In the genomic region with DNA sequence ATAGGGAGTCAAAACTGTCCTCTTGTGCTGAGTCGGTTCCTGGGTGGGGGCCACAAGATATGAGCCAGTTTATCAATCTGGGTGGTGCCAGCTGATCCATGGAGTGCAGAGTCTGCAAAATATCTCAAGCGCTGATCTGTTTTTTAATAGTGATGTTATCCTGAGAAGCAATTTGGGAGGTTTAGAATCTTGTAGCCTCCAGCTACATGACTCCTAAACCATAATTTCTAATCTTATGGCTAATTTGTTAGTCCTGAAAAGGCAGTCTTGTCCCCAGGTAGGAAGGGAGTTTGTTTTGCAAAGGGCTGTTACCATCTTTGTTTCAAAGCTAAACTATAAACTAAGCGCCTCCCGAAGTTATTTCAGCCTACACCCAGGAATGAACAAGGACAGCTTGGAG, we compare ENCODE assay signal across 33 cellular contexts. TPM values are rescaled to one million over a fixed set of nuclear protein-coding genes. Genes with fewer than 3 reads are reported as not detected.
DNase-seq lines count a peak whose midpoint lies in the region; ATAC-seq, FAIRE-seq and TF ChIP-seq lines count a peak whose summit lies in the region.
"Had no signal": no experiment of that assay in that cellular context is flagged by ENCODE, and none has a peak within 500 bp of the region (broad histone marks: within the 10 kb centered on the region; RNA-seq: fewer than 3 reads in every experiment).

No MANE protein-coding gene starts in this region.

- H3K79me2 ChIP-seq in K562 (ENCODE audit: control insufficient read depth, insufficient read depth, low read length): peaks cover 33% of the 10 kb centered on the region

- H2AFZ ChIP-seq in K562 (ENCODE audit: low read depth, low read length): 0 out of 2 replicates have a peak overlapping the region, but pooled peaks have one; percentile 44
- H2AFZ ChIP-seq: PC-9 had no signal

- intact Hi-C loops in K562 (cut with micrococcal nuclease): no loop called here

- no peaks in the 10 kb centered on the region for H3K36me3 ChIP-seq in CD8-positive, alpha-beta memory T cell (ENCODE audit: insufficient read depth, low read length)
- H3K36me3 ChIP-seq in K562 (ENCODE audit: control insufficient read depth, insufficient read depth, low read length): peaks cover 13% of the 10 kb centered on the region; the same call in 2 of the 3 replicates
- H3K36me3 ChIP-seq: cardiac muscle cell, HAP-1, thyroid gland had no signal

- peak overlapping the region; percentile 31 for H3K27ac Mint-ChIP-seq in activated T-cell treated with anti-CD3 and anti-CD28 coated beads, Interleukin-2, amount 50 U/mL, for 24 hours
- peak overlapping the region in 3 of 8 donors; percentile 62 to 93 (median 85) for H3K27ac Mint-ChIP-seq in CD8-positive, alpha-beta memory T cell
- H3K27ac Mint-ChIP-seq in nephron: peak overlapping the region in 1 of 3 experiments; percentile 83
- H3K27ac Mint-ChIP-seq: T-helper 17 cell had no signal

- peak overlapping the region in 1 of 2 experiments; percentile 74; a peak in 1 of 4 replicates for H3K9ac ChIP-seq in K562 (ENCODE audit: insufficient read depth in 1 of 2, low read depth in 2 of 2, low read length in 2 of 2)

- no TSS peak for BruUV-seq in K562 (replicated peaks; lab: Mats Ljungman, UMichigan)

- H3K4me2 ChIP-seq in K562 (ENCODE audit: insufficient read depth, low read length): no peak overlapping the region
- H3K4me2 ChIP-seq: A549, PC-9 had no signal

- no peak for TF ChIP-seq EP300 in K562 (IDR thresholded peaks at IDR 0.05; ENCODE audit: low read length)

- H3K4me3 Mint-ChIP-seq in activated T-cell treated with anti-CD3 and anti-CD28 coated beads, Interleukin-2, amount 50 U/mL, for 24 hours: no peak overlapping the region
- peak overlapping the region in 4 of 7 donors; percentile 30 to 77 (median 48) for H3K4me3 Mint-ChIP-seq in CD8-positive, alpha-beta memory T cell
- peak overlapping the region; percentile 65 to 80 (median 72) for H3K4me3 Mint-ChIP-seq in nephron
- H3K4me3 Mint-ChIP-seq: activated T-cell treated with anti-CD3 and anti-CD28 coated beads, Interleukin-2, amount 50 U/mL, for 4 hours; T-helper 17 cell had no signal

- H3K9me1 ChIP-seq in K562 (ENCODE audit: control insufficient read depth, insufficient read depth, low read length): no peaks in the 10 kb centered on the region

- no peak for TF ChIP-seq POLR2A in K562 (conservative IDR thresholded peaks at IDR 0.05)

- no peak for TF ChIP-seq RAD21 in K562 (CRISPR knock-in tag; conservative IDR thresholded peaks at IDR 0.05 in 1 of 2, IDR thresholded peaks at IDR 0.05 in 1 of 2)

- CTCF ChIA-PET in CD8-positive, alpha-beta memory T cell (lab: Charles Lee): interaction anchor here (0.8 kb wide), 1 partner anchor 386 kb away, joined by 3 read pairs; no protein-coding TSS in a partner anchor
- CTCF ChIA-PET in K562 (lab: Yijun Ruan, JAX; ENCODE audit: low intra/inter-chr PET ratio): no interaction called here

- no peaks in the 10 kb centered on the region for H3K9me3 ChIP-seq in CD8-positive, alpha-beta memory T cell (ENCODE audit: low read length)
- no peaks in the 10 kb centered on the region for H3K9me3 ChIP-seq in K562 (replicated peaks; ENCODE audit: control insufficient read depth, insufficient read depth, low read depth, low read length)
- H3K9me3 ChIP-seq: A549, HAP-1, psoas muscle, thyroid gland had no signal

- FAIRE-seq in K562 (lab: Jason Lieb, UNC): no peak
- FAIRE-seq: A549, colon, GM18507 had no signal

- WGBS in K562 (ENCODE audit: insufficient coverage, low coverage, missing lambda C conversion rate): 36% methylated on average over 3 of the region's 4 CpGs

- no peaks in the 10 kb centered on the region for H3K27me3 ChIP-seq in CD8-positive, alpha-beta memory T cell (ENCODE audit: insufficient read depth, low read length, poor library complexity, severe bottlenecking)
- no peaks in the 10 kb centered on the region for H3K27me3 ChIP-seq in K562 (ENCODE audit: control insufficient read depth in 2 of 2, insufficient read depth in 2 of 2, low read length in 2 of 2)
- H3K27me3 ChIP-seq: cardiac muscle cell, thyroid gland had no signal

- no peak overlapping the region for H3K27ac ChIP-seq in CD8-positive, alpha-beta memory T cell (ENCODE audit: low read depth, low read length)
- H3K27ac ChIP-seq in K562 (ENCODE audit: extremely low read depth, low read depth, low read length): no peak overlapping the region
- H3K27ac ChIP-seq: A549, cardiac muscle cell, epithelial cell of prostate, PC-9, psoas muscle, thyroid gland had no signal

- in situ Hi-C loops in K562 (cut with MboI): no loop called here

- peaks cover 20% of the 10 kb centered on the region for H3K4me1 ChIP-seq in CD8-positive, alpha-beta memory T cell (ENCODE audit: insufficient read depth, low read length)
- H3K4me1 ChIP-seq in K562 (replicated peaks in 1 of 2; ENCODE audit: control insufficient read depth in 2 of 2, insufficient read depth in 2 of 2, low read length in 2 of 2): peaks cover 21 to 32% of the 10 kb centered on the region in 2 experiments; a peak in 4 of 5 replicates

- H3K4me1 Mint-ChIP-seq in activated T-cell treated with anti-CD3 and anti-CD28 coated beads, Interleukin-2, amount 50 U/mL, for 24 hours (ENCODE audit: low read depth): peaks cover 22% of the 10 kb centered on the region
- peaks cover 13 to 16% (median 16%) of the 10 kb centered on the region in 3 donors for H3K4me1 Mint-ChIP-seq in CD8-positive, alpha-beta memory T cell
- H3K4me1 Mint-ChIP-seq in nephron: peaks cover 12% of the 10 kb centered on the region

- H3K9me3 Mint-ChIP-seq in activated T-cell treated with anti-CD3 and anti-CD28 coated beads, Interleukin-2, amount 50 U/mL, for 24 hours: no peaks in the 10 kb centered on the region
- no peaks in the 10 kb centered on the region for H3K9me3 Mint-ChIP-seq in CD8-positive, alpha-beta memory T cell
- H3K9me3 Mint-ChIP-seq in nephron: no peaks in the 10 kb centered on the region
- H3K9me3 Mint-ChIP-seq: activated T-cell treated with anti-CD3 and anti-CD28 coated beads, Interleukin-2, amount 50 U/mL, for 4 hours had no signal

- DNase-seq in activated T-cell treated with anti-CD3 and anti-CD28 coated beads, Interleukin-2, amount 50 U/mL, for 24 hours: no peak
- DNase-seq in activated T-cell treated with anti-CD3 and anti-CD28 coated beads for 4 hours: no peak
- no peak for DNase-seq in CD8-positive, alpha-beta memory T cell
- no peak for DNase-seq in K562 (ENCODE audit: extremely low read depth in 1 of 4, low spot score in 3 of 4)
- DNase-seq in UCSD-AML1 (lab: John Stamatoyannopoulos, UW; ENCODE audit: unreplicated experiment): no peak
- DNase-seq in NCI-H1105 (lab: John Stamatoyannopoulos, UW): no peak
- DNase-seq: activated naive CD4-positive, alpha-beta T cell treated with Interleukin-2 at 50 U/mL for 16 hours; activated T-cell treated with anti-CD3 and anti-CD28 coated beads, Interleukin-2, amount 50 U/mL, for 4 hours; AML-193; aorta; DMS153; effector CD8-positive, alpha-beta T cell; left colon; MV-4-11; NCI-H146; NCI-H226; NCI-H69; PC-9; psoas muscle; stimulated activated CD4-positive, alpha-beta T cell treated with anti-CD3 and anti-CD28 coated beads, Interleukin-2, amount 100 ng/mL, for 48 hours; T-helper 17 cell; thyroid gland had no signal

- no peak for TF ChIP-seq CTCF in K562 (IDR thresholded peaks at IDR 0.05 in 2 of 3, conservative IDR thresholded peaks at IDR 0.05 in 1 of 3; ENCODE audit: insufficient read depth in 2 of 3, low read depth in 1 of 3, low read length in 3 of 3)
- no peak for TF ChIP-seq CTCF in nephron (IDR thresholded peaks at IDR 0.05; ENCODE audit: unreplicated experiment in 3 of 3)

- ATAC-seq in K562: no peak
- ATAC-seq in HG02884 (IDR thresholded peaks at IDR 0.05; ENCODE audit: unreplicated experiment): no peak
- ATAC-seq: A549; activated T-cell treated with anti-CD3 and anti-CD28 coated beads, Interleukin-2, amount 50 U/mL, for 4 hours; left colon; psoas muscle; Right ventricle myocardium inferior; sciatic nerve; SK-N-SH treated with all-trans-retinoic acid at 6 μM for 48 hours; T-helper 17 cell had no signal

- POLR2A ChIA-PET in CD8-positive, alpha-beta memory T cell (lab: Charles Lee): interaction anchor here (0.7 kb wide), 1 partner anchor 195 kb away, joined by 8 read pairs; no protein-coding TSS in a partner anchor
- POLR2A ChIA-PET in K562 (lab: Yijun Ruan, JAX): interaction anchor here (0.9 to 1.2 kb wide), 3 partner anchors 8 to 21 kb away, joined by 3 to 5 read pairs (median 3); no protein-coding TSS in a partner anchor

- peaks cover 6% of the 10 kb centered on the region for H4K20me1 ChIP-seq in K562 (replicated peaks; ENCODE audit: control insufficient read depth, insufficient read depth, low read length)

- H3K36me3 Mint-ChIP-seq in activated T-cell treated with anti-CD3 and anti-CD28 coated beads, Interleukin-2, amount 50 U/mL, for 24 hours (ENCODE audit: low read depth): peaks cover 20% of the 10 kb centered on the region
- H3K36me3 Mint-ChIP-seq in CD8-positive, alpha-beta memory T cell: peaks cover 0 to 2% (median 0%) of the 10 kb centered on the region in 3 donors
- peaks cover 3% of the 10 kb centered on the region for H3K36me3 Mint-ChIP-seq in nephron (ENCODE audit: low read depth)

- no peaks in the 10 kb centered on the region for H3K27me3 Mint-ChIP-seq in activated T-cell treated with anti-CD3 and anti-CD28 coated beads, Interleukin-2, amount 50 U/mL, for 24 hours
- H3K27me3 Mint-ChIP-seq in CD8-positive, alpha-beta memory T cell: peaks cover 0 to 1% of the 10 kb centered on the region in 2 donors
- no peaks in the 10 kb centered on the region for H3K27me3 Mint-ChIP-seq in nephron (ENCODE audit: low read depth)
- H3K27me3 Mint-ChIP-seq: T-helper 17 cell had no signal

- H3K4me3 ChIP-seq in CD8-positive, alpha-beta memory T cell (ENCODE audit: low read length): no peak overlapping the region
- no peak overlapping the region for H3K4me3 ChIP-seq in K562
- H3K4me3 ChIP-seq: A549, cardiac muscle cell, HAP-1, PC-9, psoas muscle, thyroid gland had no signal

RNA-seq across cellular contexts. Expression of gene TSPAN10, which starts 1.7 kb away (rescaled TPM):
- under 1 TPM; 0.31 TPM for total RNA-seq in CD8-positive, alpha-beta memory T cell
- 0.49 TPM for polyA plus RNA-seq in CD8-positive, alpha-beta memory T cell
- 1.5 and 3.7 TPM in 2 replicates for total RNA-seq in K562 (2011; cell fraction: chromatin; rRNA removed; ENCODE audit: low replicate concordance)
- total RNA-seq in K562 (2011; cell fraction: nucleolus; rRNA removed): 1.0 and 1.8 TPM in 2 replicates
- 1.6 and 4.0 TPM in 2 replicates for total RNA-seq in K562 (2011; cell fraction: nucleoplasm; rRNA removed)
- 0.12 and 0.14 TPM in 2 replicates for total RNA-seq in K562 (2014; rRNA removed)
- total RNA-seq in K562 (2014; rRNA removed; fragmentation: Illumina TruSeq; extraction: Trizol): not detected in 2 replicates
- 0.11 and 0.14 TPM in 2 replicates for total RNA-seq in K562 (2015; rRNA removed; fragmentation: Illumina TruSeq; extraction: Trizol)
- total RNA-seq in K562 (2021): 0.13 TPM in 1 of 2 replicates, not detected in the other
- 0.28 and 0.31 TPM in 2 replicates for polyA plus RNA-seq in K562 (2011; rRNA removed)
- 0.15 and 0.21 TPM in 2 replicates for polyA plus RNA-seq in K562 (2011; cell fraction: cytosol; rRNA removed)
- polyA plus RNA-seq in K562 (2011; cell fraction: nucleus; rRNA removed): 0.28 and 0.36 TPM in 2 replicates
- 0.23 and 0.46 TPM in 2 replicates for polyA plus RNA-seq in K562 (2012)
- 0.07 and 0.12 TPM in 2 replicates for polyA plus RNA-seq in K562 (2014; fragmentation: Illumina TruSeq; extraction: Trizol)
- under 1 TPM; 0.08 to 0.13 TPM for polyA plus RNA-seq in K562 (2014; fragmentation: Nextera tagmentation; extraction: Ambion mirVana)
- 0.04 and 0.05 TPM in 2 replicates for polyA plus RNA-seq in K562 (2014; rRNA removed)
- 0.42 and 0.84 TPM in 2 replicates for polyA minus RNA-seq in K562 (2011; rRNA and poly(A)+ RNA removed)
- not detected in 2 replicates for polyA minus RNA-seq in K562 (2011; cell fraction: cytosol; rRNA and poly(A)+ RNA removed)
- polyA minus RNA-seq in K562 (2011; cell fraction: nucleus; rRNA and poly(A)+ RNA removed): 0.27 and 0.78 TPM in 2 replicates

RNA-seq across cellular contexts. Expression of gene NPLOC4, which starts 1.8 kb away (rescaled TPM):
- total RNA-seq in CD8-positive, alpha-beta memory T cell: 100 to 1,000 TPM; 125 to 126 TPM
- polyA plus RNA-seq in CD8-positive, alpha-beta memory T cell: 63.1 TPM
- total RNA-seq in K562 (2011; cell fraction: chromatin; rRNA removed; ENCODE audit: low replicate concordance): 277 and 501 TPM in 2 replicates
- total RNA-seq in K562 (2011; cell fraction: nucleolus; rRNA removed): 241 and 247 TPM in 2 replicates
- 239 and 253 TPM in 2 replicates for total RNA-seq in K562 (2011; cell fraction: nucleoplasm; rRNA removed)
- total RNA-seq in K562 (2014; rRNA removed) (65.1 and 82.2 TPM in 2 replicates), K562 (2014; rRNA removed; fragmentation: Illumina TruSeq; extraction: Trizol) (47.4 and 53.0 TPM in 2 replicates), K562 (2015; rRNA removed; fragmentation: Illumina TruSeq; extraction: Trizol) (55.6 and 57.9 TPM in 2 replicates), K562 (2021) (116 and 124 TPM in 2 replicates)
- polyA plus RNA-seq in K562 (2011; rRNA removed) (84.1 and 93.9 TPM in 2 replicates), K562 (2014; fragmentation: Illumina TruSeq; extraction: Trizol) (69.0 and 74.7 TPM in 2 replicates), K562 (2014; fragmentation: Nextera tagmentation; extraction: Ambion mirVana) (1 to 10 TPM; 1.5 to 2.5 TPM), K562 (2014; rRNA removed) (64.5 and 78.1 TPM in 2 replicates)
- polyA plus RNA-seq in K562 (2011; cell fraction: cytosol; rRNA removed): 85.5 and 112 TPM in 2 replicates
- 134 and 203 TPM in 2 replicates for polyA plus RNA-seq in K562 (2011; cell fraction: nucleus; rRNA removed)
- polyA plus RNA-seq in K562 (2012): 53.5 and 61.2 TPM in 2 replicates
- 117 and 181 TPM in 2 replicates for polyA minus RNA-seq in K562 (2011; rRNA and poly(A)+ RNA removed)
- 99.8 and 121 TPM in 2 replicates for polyA minus RNA-seq in K562 (2011; cell fraction: cytosol; rRNA and poly(A)+ RNA removed)
- 52.1 and 62.5 TPM in 2 replicates for polyA minus RNA-seq in K562 (2011; cell fraction: nucleus; rRNA and poly(A)+ RNA removed)

RNA-seq across cellular contexts. Expression of gene PDE6G, which starts 17.7 kb away (rescaled TPM):
- 1 to 10 TPM; 1.9 to 2.2 TPM for total RNA-seq in CD8-positive, alpha-beta memory T cell
- 1.5 TPM for polyA plus RNA-seq in CD8-positive, alpha-beta memory T cell
- 0.32 TPM in 1 of 2 replicates, not detected in the other for total RNA-seq in K562 (2011; cell fraction: chromatin; rRNA removed; ENCODE audit: low replicate concordance)
- not detected in 2 replicates for total RNA-seq in K562 (2011; cell fraction: nucleolus; rRNA removed)
- not detected in 2 replicates for total RNA-seq in K562 (2011; cell fraction: nucleoplasm; rRNA removed)
- total RNA-seq in K562 (2014; rRNA removed): 0.59 TPM in 1 of 2 replicates, not detected in the other
- not detected in 2 replicates for total RNA-seq in K562 (2014; rRNA removed; fragmentation: Illumina TruSeq; extraction: Trizol)
- total RNA-seq in K562 (2015; rRNA removed; fragmentation: Illumina TruSeq; extraction: Trizol): not detected in 2 replicates
- not detected in 2 replicates for total RNA-seq in K562 (2021)
- 0.14 and 0.19 TPM in 2 replicates for polyA plus RNA-seq in K562 (2011; rRNA removed)
- polyA plus RNA-seq in K562 (2011; cell fraction: cytosol; rRNA removed): 0.55 and 1.1 TPM in 2 replicates
- 0.37 TPM in 1 of 2 replicates, not detected in the other for polyA plus RNA-seq in K562 (2011; cell fraction: nucleus; rRNA removed)
- polyA plus RNA-seq in K562 (2012): 0.10 TPM in 1 of 2 replicates, not detected in the other
- 0.18 TPM in 1 of 2 replicates, not detected in the other for polyA plus RNA-seq in K562 (2014; fragmentation: Illumina TruSeq; extraction: Trizol)
- polyA plus RNA-seq in K562 (2014; fragmentation: Nextera tagmentation; extraction: Ambion mirVana): not detected
- not detected in 2 replicates for polyA plus RNA-seq in K562 (2014; rRNA removed)
- not detected in 2 replicates for polyA minus RNA-seq in K562 (2011; rRNA and poly(A)+ RNA removed)
- not detected in 2 replicates for polyA minus RNA-seq in K562 (2011; cell fraction: cytosol; rRNA and poly(A)+ RNA removed)
- not detected in 2 replicates for polyA minus RNA-seq in K562 (2011; cell fraction: nucleus; rRNA and poly(A)+ RNA removed)
- total RNA-seq: Right ventricle myocardium inferior, sciatic nerve, thyroid gland had no signal

RNA-seq across cellular contexts. Expression of gene OXLD1, which starts 27.7 kb away (rescaled TPM):
- total RNA-seq in CD8-positive, alpha-beta memory T cell: 10 to 100 TPM; 50.8 to 55.7 TPM
- 78.9 TPM for polyA plus RNA-seq in CD8-positive, alpha-beta memory T cell
- total RNA-seq in K562 (2011; cell fraction: chromatin; rRNA removed; ENCODE audit: low replicate concordance): 19.4 and 38.5 TPM in 2 replicates
- total RNA-seq in K562 (2011; cell fraction: nucleolus; rRNA removed): 63.3 and 75.7 TPM in 2 replicates
- 44.2 and 51.1 TPM in 2 replicates for total RNA-seq in K562 (2011; cell fraction: nucleoplasm; rRNA removed)
- total RNA-seq in K562 (2014; rRNA removed) (115 and 139 TPM in 2 replicates), K562 (2014; rRNA removed; fragmentation: Illumina TruSeq; extraction: Trizol) (8.5 and 10.3 TPM in 2 replicates), K562 (2015; rRNA removed; fragmentation: Illumina TruSeq; extraction: Trizol) (29.3 and 30.7 TPM in 2 replicates), K562 (2021) (78.8 and 81.0 TPM in 2 replicates)
- polyA plus RNA-seq in K562 (2011; rRNA removed) (36.1 and 45.3 TPM in 2 replicates), K562 (2014; fragmentation: Illumina TruSeq; extraction: Trizol) (12.7 and 29.1 TPM in 2 replicates), K562 (2014; fragmentation: Nextera tagmentation; extraction: Ambion mirVana) (1 to 10 TPM; 4.4 to 7.9 TPM), K562 (2014; rRNA removed) (114 and 117 TPM in 2 replicates)
- polyA plus RNA-seq in K562 (2011; cell fraction: cytosol; rRNA removed): 58.4 and 135 TPM in 2 replicates
- 88.9 and 153 TPM in 2 replicates for polyA plus RNA-seq in K562 (2011; cell fraction: nucleus; rRNA removed)
- 50.3 and 62.9 TPM in 2 replicates for polyA plus RNA-seq in K562 (2012)
- polyA minus RNA-seq in K562 (2011; rRNA and poly(A)+ RNA removed): 9.6 and 11.1 TPM in 2 replicates
- polyA minus RNA-seq in K562 (2011; cell fraction: cytosol; rRNA and poly(A)+ RNA removed): 14.7 and 16.7 TPM in 2 replicates
- 23.0 and 28.5 TPM in 2 replicates for polyA minus RNA-seq in K562 (2011; cell fraction: nucleus; rRNA and poly(A)+ RNA removed)

RNA-seq across cellular contexts. Expression of gene CCDC137, which starts 27.9 kb away (rescaled TPM):
- 10 to 100 TPM; 68.6 to 70.7 TPM for total RNA-seq in CD8-positive, alpha-beta memory T cell
- 22.2 TPM for polyA plus RNA-seq in CD8-positive, alpha-beta memory T cell
- total RNA-seq in K562 (2011; cell fraction: chromatin; rRNA removed; ENCODE audit: low replicate concordance): 45.8 and 69.3 TPM in 2 replicates
- total RNA-seq in K562 (2011; cell fraction: nucleolus; rRNA removed): 37.0 and 38.7 TPM in 2 replicates
- 27.8 and 51.5 TPM in 2 replicates for total RNA-seq in K562 (2011; cell fraction: nucleoplasm; rRNA removed)
- total RNA-seq in K562 (2014; rRNA removed) (56.0 and 64.2 TPM in 2 replicates), K562 (2014; rRNA removed; fragmentation: Illumina TruSeq; extraction: Trizol) (20.0 and 21.4 TPM in 2 replicates), K562 (2015; rRNA removed; fragmentation: Illumina TruSeq; extraction: Trizol) (47.1 and 48.5 TPM in 2 replicates), K562 (2021) (48.9 and 49.2 TPM in 2 replicates)
- polyA plus RNA-seq in K562 (2011; rRNA removed) (18.9 and 24.8 TPM in 2 replicates), K562 (2014; fragmentation: Illumina TruSeq; extraction: Trizol) (38.3 and 41.1 TPM in 2 replicates), K562 (2014; fragmentation: Nextera tagmentation; extraction: Ambion mirVana) (1 to 10 TPM; 2.3 to 4.1 TPM), K562 (2014; rRNA removed) (63.7 and 68.1 TPM in 2 replicates)
- 18.3 and 30.6 TPM in 2 replicates for polyA plus RNA-seq in K562 (2011; cell fraction: cytosol; rRNA removed)
- 40.1 and 55.8 TPM in 2 replicates for polyA plus RNA-seq in K562 (2011; cell fraction: nucleus; rRNA removed)
- 28.5 and 39.2 TPM in 2 replicates for polyA plus RNA-seq in K562 (2012)
- 4.4 and 4.8 TPM in 2 replicates for polyA minus RNA-seq in K562 (2011; rRNA and poly(A)+ RNA removed)
- polyA minus RNA-seq in K562 (2011; cell fraction: cytosol; rRNA and poly(A)+ RNA removed): 8.5 TPM in 2 replicates
- polyA minus RNA-seq in K562 (2011; cell fraction: nucleus; rRNA and poly(A)+ RNA removed): 9.4 and 17.3 TPM in 2 replicates
